1 cellular context compared by ENCODE assay signal in the genomic region with DNA sequence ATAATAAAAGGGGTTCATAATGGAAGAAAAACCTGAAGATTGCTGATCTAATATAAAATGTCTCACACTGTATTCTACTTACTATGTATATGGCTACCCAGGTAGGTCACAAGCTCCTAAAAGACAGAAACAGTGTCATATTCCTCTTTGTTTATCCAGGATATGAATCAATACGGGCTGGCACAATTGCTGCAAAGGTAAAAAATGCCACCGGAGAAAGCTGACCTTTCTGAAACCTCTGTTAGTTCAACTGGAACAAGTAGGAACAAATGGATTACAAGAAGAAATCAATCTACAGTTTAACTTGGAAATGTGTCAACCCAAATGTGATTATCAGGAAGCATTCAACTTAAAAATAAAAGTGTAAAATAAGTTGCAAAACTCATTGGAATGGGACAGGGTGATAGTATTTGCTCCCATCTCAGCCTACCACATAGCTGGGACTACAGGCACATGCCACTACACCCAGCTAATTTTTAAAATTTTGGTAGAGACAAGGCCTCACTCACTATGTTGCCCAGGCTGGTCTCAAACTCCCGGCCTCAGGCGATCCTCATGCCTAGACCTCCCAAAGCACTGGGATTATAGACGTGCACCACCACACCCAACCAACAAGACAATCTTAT.
TF ChIP-seq lines count a peak whose summit lies in the region.

No MANE protein-coding gene starts in this region.

TF ChIP-seq in K562, 482 proteins besides CTCF, POLR2A, EP300 and RAD21 (continued from another document):
- TF ChIP-seq, protein P1, sequence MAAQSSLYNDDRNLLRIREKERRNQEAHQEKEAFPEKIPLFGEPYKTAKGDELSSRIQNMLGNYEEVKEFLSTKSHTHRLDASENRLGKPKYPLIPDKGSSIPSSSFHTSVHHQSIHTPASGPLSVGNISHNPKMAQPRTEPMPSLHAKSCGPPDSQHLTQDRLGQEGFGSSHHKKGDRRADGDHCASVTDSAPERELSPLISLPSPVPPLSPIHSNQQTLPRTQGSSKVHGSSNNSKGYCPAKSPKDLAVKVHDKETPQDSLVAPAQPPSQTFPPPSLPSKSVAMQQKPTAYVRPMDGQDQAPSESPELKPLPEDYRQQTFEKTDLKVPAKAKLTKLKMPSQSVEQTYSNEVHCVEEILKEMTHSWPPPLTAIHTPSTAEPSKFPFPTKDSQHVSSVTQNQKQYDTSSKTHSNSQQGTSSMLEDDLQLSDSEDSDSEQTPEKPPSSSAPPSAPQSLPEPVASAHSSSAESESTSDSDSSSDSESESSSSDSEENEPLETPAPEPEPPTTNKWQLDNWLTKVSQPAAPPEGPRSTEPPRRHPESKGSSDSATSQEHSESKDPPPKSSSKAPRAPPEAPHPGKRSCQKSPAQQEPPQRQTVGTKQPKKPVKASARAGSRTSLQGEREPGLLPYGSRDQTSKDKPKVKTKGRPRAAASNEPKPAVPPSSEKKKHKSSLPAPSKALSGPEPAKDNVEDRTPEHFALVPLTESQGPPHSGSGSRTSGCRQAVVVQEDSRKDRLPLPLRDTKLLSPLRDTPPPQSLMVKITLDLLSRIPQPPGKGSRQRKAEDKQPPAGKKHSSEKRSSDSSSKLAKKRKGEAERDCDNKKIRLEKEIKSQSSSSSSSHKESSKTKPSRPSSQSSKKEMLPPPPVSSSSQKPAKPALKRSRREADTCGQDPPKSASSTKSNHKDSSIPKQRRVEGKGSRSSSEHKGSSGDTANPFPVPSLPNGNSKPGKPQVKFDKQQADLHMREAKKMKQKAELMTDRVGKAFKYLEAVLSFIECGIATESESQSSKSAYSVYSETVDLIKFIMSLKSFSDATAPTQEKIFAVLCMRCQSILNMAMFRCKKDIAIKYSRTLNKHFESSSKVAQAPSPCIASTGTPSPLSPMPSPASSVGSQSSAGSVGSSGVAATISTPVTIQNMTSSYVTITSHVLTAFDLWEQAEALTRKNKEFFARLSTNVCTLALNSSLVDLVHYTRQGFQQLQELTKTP (IDR thresholded peaks at IDR 0.05; ENCODE audit: low read depth in 1 of 2, partially characterized antibody in 2 of 2): no peak
